22 cellular contexts compared by ENCODE assay signal in genomic region chr18:23342506-23342905, GRCh38.
"Had no signal": no experiment of that assay in that cellular context is flagged by ENCODE, and none has a peak within 500 bp of the region (broad histone marks: within the 10 kb centered on the region; RNA-seq: fewer than 3 reads in every experiment).

No MANE protein-coding gene starts in this region.

- DNase-seq: IMR-90, Karpas-422, KG1, MG63, NCI-H1092, NCI-H1105 treated with DMSO at 0.1 percent for 48 hours, NCI-H1417 treated with DMSO at 0.1 percent for 48 hours, NCI-H146, NCI-H187, NCI-H2029, NCI-H2081 treated with DMSO at 0.1 percent for 48 hours, NCI-H2171, NCI-H226, NCI-H446, NCI-H510A, NCI-H524 treated with DMSO at 0.1 percent for 48 hours, NCI-H69, NCI-H774, Right ventricle myocardium superior, RPMI8226, SIG-M5 had no signal

- ATAC-seq: HepG2 had no signal
